16 cellular contexts compared by ENCODE assay signal in the genomic region with DNA sequence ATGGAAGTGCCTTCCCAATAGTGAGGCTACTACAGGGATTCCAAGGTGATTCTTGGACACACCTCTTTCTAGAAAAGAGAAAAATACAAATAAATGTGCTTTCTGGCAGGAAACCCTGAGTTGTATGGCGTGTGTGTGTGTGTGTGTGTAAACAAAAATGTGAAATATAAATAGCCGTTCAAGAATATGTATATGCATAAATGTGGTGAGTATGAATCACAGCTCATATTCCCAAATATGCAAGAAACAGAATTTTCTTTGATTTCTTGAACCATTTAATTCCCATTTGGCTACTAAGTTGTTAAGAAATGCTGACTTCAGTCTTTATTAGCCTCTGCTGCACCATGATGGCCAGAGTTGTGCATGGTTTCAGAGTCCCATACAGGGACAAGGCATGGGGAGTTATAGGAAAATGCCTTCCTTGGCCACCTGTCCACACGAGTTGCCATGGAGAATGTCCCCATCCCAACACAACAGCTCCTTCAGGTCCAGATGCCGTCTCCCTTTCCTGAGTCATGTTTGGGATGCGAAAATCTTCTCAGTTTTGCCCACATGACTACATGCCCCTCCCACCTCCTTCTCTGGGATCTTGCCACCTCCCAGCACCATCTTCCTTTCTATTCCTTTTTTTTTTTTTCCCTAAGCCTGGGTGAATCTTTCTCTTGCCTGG.
"Had no signal": no experiment of that assay in that cellular context is flagged by ENCODE, and none has a peak within 500 bp of the region (broad histone marks: within the 10 kb centered on the region; RNA-seq: fewer than 3 reads in every experiment).

No MANE protein-coding gene starts in this region.

- ATAC-seq: left lung; natural killer cell; stimulated activated naive CD8-positive, alpha-beta T cell treated with anti-CD3 and anti-CD28 coated beads, Interleukin-15, Interleukin-2, amounts not matched to agents 100 U/mL and 50 U/mL, for 24 hours had no signal

- H3K36me3 ChIP-seq: esophagus squamous epithelium, left lung, neutrophil, suprapubic skin, upper lobe of left lung had no signal

- H3K4me3 ChIP-seq: body of pancreas, esophagus squamous epithelium, left lung, smooth muscle cell, suprapubic skin, upper lobe of left lung had no signal

- H3K4me1 ChIP-seq: body of pancreas, esophagus squamous epithelium, left lung, suprapubic skin, upper lobe of left lung had no signal

- DNase-seq: activated CD4-positive, alpha-beta T cell treated with anti-CD3 and anti-CD28 coated beads, Interleukin-2, amount 10 ng/mL, durations not matched to agents 7 days and 5 days; activated CD8-positive, alpha-beta memory T cell treated with anti-CD3 and anti-CD28 coated beads, Interleukin-2, amount 50 U/mL, for 48 hours; activated gamma-delta T cell treated with Interleukin-2 at 50 U/mL for 16 hours; amygdala; body of pancreas; cortex of kidney; effector CD4-positive, alpha-beta T cell; esophagus squamous epithelium; left lung; natural killer cell; posterior cingulate gyrus; stimulated activated naive CD8-positive, alpha-beta T cell treated with anti-CD3 and anti-CD28 coated beads, Interleukin-15, Interleukin-2, amounts not matched to agents 100 U/mL and 50 U/mL, for 24 hours; upper lobe of left lung had no signal

- H3K27me3 ChIP-seq: body of pancreas, esophagus squamous epithelium, left lung, neutrophil, suprapubic skin, upper lobe of left lung had no signal

- H3K27ac ChIP-seq: body of pancreas, esophagus squamous epithelium, left lung, neutrophil, suprapubic skin, upper lobe of left lung had no signal

- H3K9me3 ChIP-seq: body of pancreas, neutrophil had no signal
